In genomic region chr9:124839612-124840299, GRCh38 we compare ENCODE assay signal across 10 cellular contexts. TPM values are rescaled to one million over a fixed set of nuclear protein-coding genes. Genes with fewer than 3 reads are reported as not detected.
DNase-seq lines count a peak whose midpoint lies in the region; TF ChIP-seq lines count a peak whose summit lies in the region.
"Had no signal": no experiment of that assay in that cellular context is flagged by ENCODE, and none has a peak within 500 bp of the region (broad histone marks: within the 10 kb centered on the region; RNA-seq: fewer than 3 reads in every experiment).

No MANE protein-coding gene starts in this region.

- H3K4me1 ChIP-seq in OCI-LY3 (ENCODE audit: low read length): peaks cover 11% of the 10 kb centered on the region; the same call in 1 of the 2 replicates
- peaks cover 8% of the 10 kb centered on the region for H3K4me1 ChIP-seq in fibroblast of lung (ENCODE audit: control insufficient read depth, extremely low read depth, insufficient read depth, low read length)
- peaks cover 35% of the 10 kb centered on the region for H3K4me1 ChIP-seq in skeletal muscle satellite cell (ENCODE audit: control insufficient read depth, insufficient read depth, low read length)

- H2AFZ ChIP-seq in OCI-LY3 (ENCODE audit: low read depth, low read length) (peak overlapping the region; percentile 78), fibroblast of lung (ENCODE audit: low read length) (no peak overlapping the region)

- intact Hi-C loops in activated CD4-positive, alpha-beta T cell treated with anti-CD3 and anti-CD28 coated beads, Interleukin-2, amount 10 ng/mL, durations not matched to agents 24 days and 14 days (cut with micrococcal nuclease): no loop called here

- no peaks in the 10 kb centered on the region for H3K9me3 Mint-ChIP-seq in activated CD4-positive, alpha-beta T cell treated with anti-CD3 and anti-CD28 coated beads, Interleukin-2, amount 10 ng/mL, durations not matched to agents 24 days and 14 days

- H3K27ac ChIP-seq in OCI-LY3 (ENCODE audit: low read length) (no peak overlapping the region), fibroblast of lung (ENCODE audit: insufficient read depth, low read length) (no peak overlapping the region)
- H3K27ac ChIP-seq: BLaER1 treated with 17β-estradiol and CSF1 and Interleukin-3, amounts not matched to agents 10 nM and 100 nM had no signal

- H3K36me3 Mint-ChIP-seq in activated CD4-positive, alpha-beta T cell treated with anti-CD3 and anti-CD28 coated beads, Interleukin-2, amount 10 ng/mL, durations not matched to agents 24 days and 14 days (ENCODE audit: low read depth): no peaks in the 10 kb centered on the region

- peaks cover 10% of the 10 kb centered on the region for H3K27me3 Mint-ChIP-seq in activated CD4-positive, alpha-beta T cell treated with anti-CD3 and anti-CD28 coated beads, Interleukin-2, amount 10 ng/mL, durations not matched to agents 24 days and 14 days

- H4K20me1 ChIP-seq in OCI-LY3 (ENCODE audit: insufficient read depth, low read length) (no peaks in the 10 kb centered on the region), fibroblast of lung (ENCODE audit: control insufficient read depth, extremely low read depth, insufficient read depth, low read length) (no peaks in the 10 kb centered on the region)
- H4K20me1 ChIP-seq: BLaER1 treated with 17β-estradiol and CSF1 and Interleukin-3, amounts not matched to agents 10 nM and 100 nM had no signal

- H3K9ac ChIP-seq in OCI-LY3 (ENCODE audit: low read length) (no peak overlapping the region), fibroblast of lung (ENCODE audit: insufficient read depth, low read length) (no peak overlapping the region), skeletal muscle satellite cell (ENCODE audit: low read depth, low read length) (peak overlapping the region; percentile 20)
- H3K9ac ChIP-seq: BLaER1 treated with 17β-estradiol and CSF1 and Interleukin-3, amounts not matched to agents 10 nM and 100 nM had no signal

- no peaks in the 10 kb centered on the region for H3K4me1 Mint-ChIP-seq in activated CD4-positive, alpha-beta T cell treated with anti-CD3 and anti-CD28 coated beads, Interleukin-2, amount 10 ng/mL, durations not matched to agents 24 days and 14 days

- DNase-seq in NCI-H1417 (lab: John Stamatoyannopoulos, UW) (peak in 2 of 3 experiments; percentile 25 to 78), NCI-H1417 treated with DMSO at 0.1 percent for 48 hours (lab: John Stamatoyannopoulos, UW) (no peak), fibroblast of lung (ENCODE audit: low read depth in 2 of 2) (peak in 1 of 2 donors; percentile 46), GM19240 (ENCODE audit: insufficient read length, low spot score) (no peak), retina (no peak)
- DNase-seq in activated CD4-positive, alpha-beta T cell treated with anti-CD3 and anti-CD28 coated beads, Interleukin-2, amount 10 ng/mL, durations not matched to agents 24 days and 14 days: no peak
- DNase-seq: activated CD4-positive, alpha-beta T cell treated with anti-CD3 and anti-CD28 coated beads for 4 hours had no signal

- H3K4me3 ChIP-seq in OCI-LY3 (ENCODE audit: low read length): 0 out of 2 replicates have a peak overlapping the region, but pooled peaks have one; percentile 24
- no peak overlapping the region for H3K4me3 ChIP-seq in fibroblast of lung (replicated peaks in 1 of 4; ENCODE audit: control extremely low read depth in 1 of 4, insufficient read depth in 1 of 4, low read depth in 3 of 4, low read length in 4 of 4)
- H3K4me3 ChIP-seq in skeletal muscle satellite cell (ENCODE audit: low read length): no peak overlapping the region
- H3K4me3 ChIP-seq: BLaER1 treated with 17β-estradiol and CSF1 and Interleukin-3, amounts not matched to agents 10 nM and 100 nM had no signal

- H3K79me2 ChIP-seq in OCI-LY3 (ENCODE audit: low read length) (no peaks in the 10 kb centered on the region), fibroblast of lung (ENCODE audit: control insufficient read depth, insufficient read depth, low read length) (no peaks in the 10 kb centered on the region)

- peak; percentile 42 for TF ChIP-seq CTCF in OCI-LY3 (IDR thresholded peaks at IDR 0.05; ENCODE audit: low read depth, low read length)
- TF ChIP-seq CTCF in fibroblast of lung (conservative IDR thresholded peaks at IDR 0.05 in 1 of 2, IDR thresholded peaks at IDR 0.05 in 1 of 2; ENCODE audit: low read depth in 1 of 2, low read length in 2 of 2): peak; percentile 42 to 64

- no peaks in the 10 kb centered on the region for H3K36me3 ChIP-seq in OCI-LY3 (replicated peaks; ENCODE audit: low read depth, low read length)
- H3K36me3 ChIP-seq in fibroblast of lung (ENCODE audit: control insufficient read depth, insufficient read depth, low read length): no peaks in the 10 kb centered on the region
- no peaks in the 10 kb centered on the region for H3K36me3 ChIP-seq in skeletal muscle satellite cell (ENCODE audit: insufficient read depth, low read length)
- H3K36me3 ChIP-seq: BLaER1 treated with 17β-estradiol and CSF1 and Interleukin-3, amounts not matched to agents 10 nM and 100 nM had no signal

- H3K9me3 ChIP-seq in OCI-LY3 (ENCODE audit: insufficient read depth, low read length) (no peaks in the 10 kb centered on the region), fibroblast of lung (ENCODE audit: control insufficient read depth, insufficient read depth, low read depth, low read length) (no peaks in the 10 kb centered on the region), skeletal muscle satellite cell (replicated peaks; ENCODE audit: low read length) (no peaks in the 10 kb centered on the region)
- H3K9me3 ChIP-seq: BLaER1 treated with 17β-estradiol and CSF1 and Interleukin-3, amounts not matched to agents 10 nM and 100 nM had no signal

- H3K27ac Mint-ChIP-seq in activated CD4-positive, alpha-beta T cell treated with anti-CD3 and anti-CD28 coated beads, Interleukin-2, amount 10 ng/mL, durations not matched to agents 24 days and 14 days: no peak overlapping the region

- H3K27me3 ChIP-seq in OCI-LY3 (ENCODE audit: low read depth, low read length): no peaks in the 10 kb centered on the region
- no peaks in the 10 kb centered on the region for H3K27me3 ChIP-seq in fibroblast of lung (ENCODE audit: control insufficient read depth, insufficient read depth, low read length)
- no peaks in the 10 kb centered on the region for H3K27me3 ChIP-seq in skeletal muscle satellite cell (ENCODE audit: control insufficient read depth, insufficient read depth, low read length)
- H3K27me3 ChIP-seq: BLaER1 treated with 17β-estradiol and CSF1 and Interleukin-3, amounts not matched to agents 10 nM and 100 nM had no signal

- H3K4me3 Mint-ChIP-seq in activated CD4-positive, alpha-beta T cell treated with anti-CD3 and anti-CD28 coated beads, Interleukin-2, amount 10 ng/mL, durations not matched to agents 24 days and 14 days: no peak overlapping the region

- peak overlapping the region; percentile 50 for H3K4me2 ChIP-seq in OCI-LY3 (ENCODE audit: low read length)
- H3K4me2 ChIP-seq in fibroblast of lung (ENCODE audit: extremely low read depth, insufficient read depth, low read length): no peak overlapping the region
- H3K4me2 ChIP-seq in skeletal muscle satellite cell (ENCODE audit: low read length): no peak overlapping the region
- H3K4me2 ChIP-seq: BLaER1 treated with 17β-estradiol and CSF1 and Interleukin-3, amounts not matched to agents 10 nM and 100 nM had no signal

RNA-seq across cellular contexts. Expression of gene WDR38, which starts 13.5 kb away (rescaled TPM):
- not detected in 2 replicates for total RNA-seq in fibroblast of lung
- not detected in 2 replicates for polyA plus RNA-seq in fibroblast of lung
- not detected in 2 replicates for polyA plus RNA-seq in fibroblast of lung (2012)
- polyA minus RNA-seq in fibroblast of lung (ENCODE audit: low replicate concordance): not detected in 2 replicates
- not detected in 2 replicates for total RNA-seq in skeletal muscle satellite cell (2012; rRNA removed)
- total RNA-seq in activated CD4-positive, alpha-beta T cell treated with anti-CD3 and anti-CD28 coated beads, Interleukin-2, amount 10 ng/mL, durations not matched to agents 24 days and 14 days: not detected in 2 replicates

RNA-seq across cellular contexts. Expression of gene RPL35, which starts 22.0 kb away (rescaled TPM):
- 1,957 and 2,451 TPM in 2 replicates for total RNA-seq in fibroblast of lung
- polyA plus RNA-seq in fibroblast of lung: 1,593 and 1,989 TPM in 2 replicates
- polyA plus RNA-seq in fibroblast of lung (2012): 2,564 and 3,355 TPM in 2 replicates
- 391 and 438 TPM in 2 replicates for polyA minus RNA-seq in fibroblast of lung (ENCODE audit: low replicate concordance)
- 2,748 and 3,436 TPM in 2 replicates for total RNA-seq in skeletal muscle satellite cell (2012; rRNA removed)
- total RNA-seq in activated CD4-positive, alpha-beta T cell treated with anti-CD3 and anti-CD28 coated beads, Interleukin-2, amount 10 ng/mL, durations not matched to agents 24 days and 14 days: 1,878 and 1,905 TPM in 2 replicates

RNA-seq across cellular contexts. Expression of gene ARPC5L, which starts 22.2 kb away (rescaled TPM):
- total RNA-seq in fibroblast of lung: 11.0 and 13.2 TPM in 2 replicates
- 48.9 and 62.2 TPM in 2 replicates for polyA plus RNA-seq in fibroblast of lung
- 41.5 and 52.6 TPM in 2 replicates for polyA plus RNA-seq in fibroblast of lung (2012)
- 3.3 and 6.5 TPM in 2 replicates for polyA minus RNA-seq in fibroblast of lung (ENCODE audit: low replicate concordance)
- total RNA-seq in skeletal muscle satellite cell (2012; rRNA removed): 16.8 and 19.5 TPM in 2 replicates
- total RNA-seq in activated CD4-positive, alpha-beta T cell treated with anti-CD3 and anti-CD28 coated beads, Interleukin-2, amount 10 ng/mL, durations not matched to agents 24 days and 14 days: 99.8 and 103 TPM in 2 replicates

Comparison
In these comparisons a context has a peak if more than half of its experiments do, and no peak if none do; other contexts are left out.
1. DNase-seq: peak in NCI-H1417 (2 of 3); none in NCI-H1417 treated with DMSO at 0.1 percent for 48 hours (single experiment), GM19240 (single experiment), retina (single experiment) and activated CD4-positive, alpha-beta T cell treated with anti-CD3 and anti-CD28 coated beads, Interleukin-2, amount 10 ng/mL, durations not matched to agents 24 days and 14 days (single experiment).